ENCODE assay signal across 7 cellular contexts in genomic region chr10:21824409-21824808, GRCh38.
"Had no signal": no experiment of that assay in that cellular context is flagged by ENCODE, and none has a peak within 500 bp of the region (broad histone marks: within the 10 kb centered on the region; RNA-seq: fewer than 3 reads in every experiment).

No MANE protein-coding gene starts in this region.

- ATAC-seq: HepG2 had no signal

- H3K27ac ChIP-seq: HL-60 had no signal

- DNase-seq: IMR-90, KBM-7, KG1 had no signal

- H3K4me1 Mint-ChIP-seq: IgD-negative memory B cell had no signal

- H3K27me3 Mint-ChIP-seq: IgD-negative memory B cell had no signal

- H3K27ac Mint-ChIP-seq: IgD-negative memory B cell had no signal

- FAIRE-seq: HepG2, HTR-8/SVneo had no signal
